Comparison of ENCODE assay signal across 8 cellular contexts in genomic region chr7:143837223-143837622, GRCh38.
DNase-seq lines count a peak whose midpoint lies in the region; ATAC-seq, FAIRE-seq and TF ChIP-seq lines count a peak whose summit lies in the region.
"Not testable (repeated sequence)": the region's sequence is repeated elsewhere in the genome, so short reads cannot be mapped to it uniquely, and the experiment has no call there.

No MANE protein-coding gene starts in this region.

- H3K4me3 ChIP-seq in HFF-Myc (replicated peaks; ENCODE audit: low read depth, low read length): peak overlapping the region; percentile 27
- H3K4me3 ChIP-seq in body of pancreas; kidney (ENCODE audit: low read length in 2 of 2): not testable (repeated sequence)
- H3K4me3 ChIP-seq in upper lobe of left lung: peak overlapping the region in 3 of 4 donors; percentile 32 to 42 (median 42)

- intact Hi-C loops in body of pancreas (cut with DNase I); kidney (cut with DNase I): not testable (repeated sequence)

- not testable (repeated sequence) for H3K36me3 ChIP-seq in body of pancreas (replicated peaks in 1 of 2; ENCODE audit: insufficient read depth in 1 of 2, low read depth in 2 of 2); kidney (ENCODE audit: control insufficient read depth in 1 of 2, insufficient read depth in 2 of 2, low read length in 2 of 2); upper lobe of left lung

- not testable (repeated sequence) for H3K4me1 ChIP-seq in body of pancreas; kidney (ENCODE audit: control insufficient read depth in 1 of 2, insufficient read depth in 1 of 2, low read depth in 1 of 2, low read length in 2 of 2); upper lobe of left lung

- H3K27me3 ChIP-seq in body of pancreas, upper lobe of left lung: not testable (repeated sequence)

- not testable (repeated sequence) for H3K9ac ChIP-seq in kidney (ENCODE audit: low read length in 2 of 2)

- not testable (repeated sequence) for DNase-seq in HFF-Myc (ENCODE audit: extremely low read depth, low read depth)
- DNase-seq in activated CD4-positive, alpha-beta T cell treated with anti-CD3 and anti-CD28 coated beads, Interleukin-2, amount 50 U/mL, for 4 hours: peak; percentile 92 to 95
- peak; percentile 85 to 91 (median 89) for DNase-seq in body of pancreas
- peak; percentile 95 for DNase-seq in kidney
- DNase-seq in stimulated activated CD4-positive, alpha-beta T cell treated with anti-CD3 and anti-CD28 coated beads, Interleukin-12 subunit alpha, Interleukin-12 subunit beta, amount 100 ng/mL, for 48 hours (ENCODE audit: low read depth in 2 of 3, low spot score in 1 of 3): peak; percentile 86 to 99 (median 89)
- peak; percentile 88 to 99 for DNase-seq in upper lobe of left lung

- peak overlapping the region in 1 of 4 donors; percentile 34 for H3K27ac ChIP-seq in body of pancreas
- not testable (repeated sequence) for H3K27ac ChIP-seq in kidney (ENCODE audit: low read depth in 2 of 2, low read length in 2 of 2); upper lobe of left lung

- ATAC-seq in GM18508 (IDR thresholded peaks at IDR 0.05; ENCODE audit: insufficient read depth, unreplicated experiment) (peak; percentile 36), HG03575 (IDR thresholded peaks at IDR 0.05; ENCODE audit: extremely low read depth, insufficient number of reproducible peaks, low FRiP score, unreplicated experiment) (peak; percentile 31), body of pancreas (peak; percentile 81), upper lobe of left lung (ENCODE audit: low FRiP score in 2 of 2) (peak; percentile 96 to 97)

- H3K9me3 ChIP-seq in body of pancreas; kidney (ENCODE audit: control insufficient read depth in 1 of 2, low read length in 2 of 2); upper lobe of left lung: not testable (repeated sequence)

- TF ChIP-seq CTCF in HFF-Myc (IDR thresholded peaks at IDR 0.05; ENCODE audit: low read depth, low read length, missing control alignments) (peak; percentile 31), body of pancreas (IDR thresholded peaks at IDR 0.05) (peak in 3 of 7 experiments; percentile 41 to 64 (median 52)), kidney (IDR thresholded peaks at IDR 0.05; ENCODE audit: borderline replicate concordance, extremely low read depth, insufficient read depth) (peak; percentile 77), upper lobe of left lung (IDR thresholded peaks at IDR 0.05) (peak in 2 of 6 experiments; percentile 70 to 74)

- TF ChIP-seq POLR2A in body of pancreas (IDR thresholded peaks at IDR 0.05); upper lobe of left lung (IDR thresholded peaks at IDR 0.05): not testable (repeated sequence)

- FAIRE-seq in kidney (lab: Jason Lieb, UNC): not testable (repeated sequence)

- not testable (repeated sequence) for TF ChIP-seq EP300 in upper lobe of left lung (IDR thresholded peaks at IDR 0.05)

- WGBS in body of pancreas, 2 donors: 1% methylated on average over 14 of the region's 24 CpGs; no CpG with 5 or more reads in 1 of the 2 donors
- WGBS in upper lobe of left lung, 2 donors: no CpG with 5 or more reads among the region's 24 CpGs

Comparison
In these comparisons a context has a peak if more than half of its experiments do, and no peak if none do; other contexts are left out.
1. ATAC-seq: peak in every context shown above with its lines; median percentile 96 in upper lobe of left lung; 81 in body of pancreas; 36 in GM18508; 31 in HG03575.